In genomic region chr11:834371-835316, GRCh38 we compare ENCODE assay signal across 10 cellular contexts. TPM values are rescaled to one million over a fixed set of nuclear protein-coding genes. Genes with fewer than 3 reads are reported as not detected.
DNase-seq lines count a peak whose midpoint lies in the region; ATAC-seq, FAIRE-seq and TF ChIP-seq lines count a peak whose summit lies in the region.
"Had no signal": no experiment of that assay in that cellular context is flagged by ENCODE, and none has a peak within 500 bp of the region (broad histone marks: within the 10 kb centered on the region; RNA-seq: fewer than 3 reads in every experiment).

No MANE protein-coding gene starts in this region.

- whole genome bisulfite sequencing in body of pancreas, 2 donors = 0 to 11% methylated on average over 4 to 31 of the region's 31 CpGs

- H3K9ac ChIP-seq in stomach smooth muscle (ENCODE audit: low read length in 2 of 2) = peak overlapping the region; percentile 60 to 82

- peak; percentile 93 for DNase-seq in ACHN
- peak; percentile 90 for DNase-seq in HTR-8/SVneo (ENCODE audit: insufficient read length, low spot score)
- DNase-seq in body of pancreas = peak; percentile 93 to 97 (median 94)
- DNase-seq in kidney tubule cell (ENCODE audit: low spot score) = peak; percentile 99
- DNase-seq in middle frontal gyrus (ENCODE audit: extremely low spot score, low spot score) = no peak
- no peak for DNase-seq in NCI-H82 treated with DMSO at 0.1 percent for 48 hours (lab: John Stamatoyannopoulos, UW; ENCODE audit: unreplicated experiment)

- in situ Hi-C loops in ACHN (cut with HindIII; ENCODE audit: low pct_ligation_motif_present, low pct_unique_long_range_greater_than_20kb, low sequenced_read_pairs) = no loop called here

- H3K4me1 ChIP-seq in body of pancreas (peaks cover 85% of the 10 kb centered on the region), stomach smooth muscle (ENCODE audit: control insufficient read depth, insufficient read depth, low read length) (peaks cover 58% of the 10 kb centered on the region)

- H3K27me3 ChIP-seq in body of pancreas (no peaks in the 10 kb centered on the region), stomach smooth muscle (ENCODE audit: control insufficient read depth in 1 of 2, insufficient read depth in 2 of 2, low read length in 2 of 2) (peaks cover 19 to 29% of the 10 kb centered on the region in 2 donors)

- intact Hi-C loops in body of pancreas (cut with DNase I) = no loop called here

- H3K27ac ChIP-seq in body of pancreas (peak overlapping the region; percentile 96 to 99 (median 98)), stomach smooth muscle (ENCODE audit: low read length) (peak overlapping the region; percentile 88)
- H3K27ac ChIP-seq: cardiac muscle cell had no signal

- H3K9me3 ChIP-seq in body of pancreas (no peaks in the 10 kb centered on the region), stomach smooth muscle (ENCODE audit: control insufficient read depth in 2 of 2, low read length in 2 of 2) (no peaks in the 10 kb centered on the region)

- peak in 3 of 7 experiments; percentile 13 to 44 (median 17) for TF ChIP-seq CTCF in body of pancreas (IDR thresholded peaks at IDR 0.05)

- FAIRE-seq in HTR-8/SVneo (lab: Jason Lieb, UNC) = peak; percentile 97
- FAIRE-seq: GM18507 had no signal

- H3K4me3 ChIP-seq in body of pancreas (peak overlapping the region in 1 of 2 donors; percentile 70), stomach smooth muscle (ENCODE audit: low read length in 2 of 2) (peak overlapping the region; percentile 78 to 81)

- ATAC-seq in body of pancreas (peak; percentile 78), GM21526 (IDR thresholded peaks at IDR 0.05; ENCODE audit: low FRiP score, unreplicated experiment) (no peak)

- peak; percentile 90 to 95 (median 95) for TF ChIP-seq POLR2A in body of pancreas (IDR thresholded peaks at IDR 0.05)

- H3K36me3 ChIP-seq in body of pancreas (replicated peaks in 1 of 2; ENCODE audit: insufficient read depth in 1 of 2, low read depth in 2 of 2) (peaks cover 0 to 16% of the 10 kb centered on the region in 2 donors), stomach smooth muscle (ENCODE audit: control insufficient read depth in 2 of 2, insufficient read depth in 2 of 2, low read length in 2 of 2) (peaks cover 9 to 25% of the 10 kb centered on the region in 2 donors)

RNA-seq across cellular contexts. Expression of gene CD151, which starts 1.9 kb away (rescaled TPM):
- 100 to 1,000 TPM; 152 to 282 TPM for total RNA-seq in body of pancreas

RNA-seq across cellular contexts. Expression of gene CRACR2B, which starts 6.9 kb away (rescaled TPM):
- total RNA-seq in body of pancreas = 100 to 1,000 TPM; 134 to 368 TPM

RNA-seq across cellular contexts. Expression of gene POLR2L, which starts 7.7 kb away (rescaled TPM):
- total RNA-seq in body of pancreas = 10 to 100 TPM; 33.5 to 83.4 TPM

RNA-seq across cellular contexts. Expression of gene TSPAN4, which starts 8.0 kb away (rescaled TPM):
- 10 to 100 TPM; 44.9 to 87.7 TPM for total RNA-seq in body of pancreas

RNA-seq across cellular contexts. Expression of gene PNPLA2, which starts 15.9 kb away (rescaled TPM):
- 100 to 1,000 TPM in 1 of 2 donors, 10 to 100 TPM in 1; 72.1 to 351 TPM for total RNA-seq in body of pancreas

Comparison
In these comparisons a context has a peak if more than half of its experiments do, and no peak if none do; other contexts are left out.
1. DNase-seq: peak in ACHN (single experiment), HTR-8/SVneo (single experiment), body of pancreas (4 of 4) and kidney tubule cell (single experiment); none in middle frontal gyrus (single experiment) and NCI-H82 treated with DMSO at 0.1 percent for 48 hours (single experiment).